In the genomic region with DNA sequence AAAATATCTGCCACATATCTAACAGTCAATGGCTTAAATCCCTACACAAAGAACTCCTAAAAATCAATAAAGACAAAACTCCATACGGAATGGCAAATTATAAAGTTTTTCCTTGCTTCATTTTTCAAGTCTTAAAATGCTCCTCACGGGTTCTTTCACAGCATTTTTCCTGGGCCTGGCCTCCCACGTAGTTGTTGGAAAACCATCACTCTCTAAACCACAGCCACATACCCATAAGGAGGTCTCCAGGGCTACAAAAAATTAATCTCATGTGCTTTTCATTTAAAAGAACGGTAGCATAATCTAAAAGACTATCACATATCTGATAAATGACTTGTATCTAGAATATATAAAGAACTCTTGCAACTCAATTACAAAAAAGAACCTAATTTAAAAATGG, we compare ENCODE assay signal across 24 cellular contexts. TPM values are rescaled to one million over a fixed set of nuclear protein-coding genes. Genes with fewer than 3 reads are reported as not detected.
DNase-seq lines count a peak whose midpoint lies in the region; ATAC-seq and FAIRE-seq lines count a peak whose summit lies in the region.
"Had no signal": no experiment of that assay in that cellular context is flagged by ENCODE, and none has a peak within 500 bp of the region (broad histone marks: within the 10 kb centered on the region; RNA-seq: fewer than 3 reads in every experiment).

No MANE protein-coding gene starts in this region.

- no peak for DNase-seq in activated naive CD4-positive, alpha-beta T cell treated with anti-CD3 and anti-CD28 coated beads for 36 hours
- DNase-seq in T-helper 17 cell, result no peak
- DNase-seq in mesenchymal stem cell, result no peak
- DNase-seq in stimulated activated naive CD8-positive, alpha-beta T cell treated with anti-CD3 and anti-CD28 coated beads, Interleukin-15, amount 100 ng/mL, for 72 hours, result no peak
- DNase-seq in HTR-8/SVneo (ENCODE audit: insufficient read length, low spot score), result no peak
- no peak for DNase-seq in activated CD4-positive, alpha-beta T cell treated with anti-CD3 and anti-CD28 coated beads, Interleukin-2, amount 50 U/mL, for 48 hours
- DNase-seq: activated gamma-delta T cell; DMS153; HCEC 1CT; head of caudate nucleus; immature natural killer cell; NCI-H146; NCI-H2171; NCI-H526 treated with DMSO at 0.1 percent for 48 hours; OCI-M1; pancreas; sigmoid colon; stimulated activated naive CD4-positive, alpha-beta T cell; T-helper 9 cell had no signal

- H3K4me1 ChIP-seq in mesenchymal stem cell (ENCODE audit: control insufficient read depth, insufficient read depth, low read depth, low read length), result peaks cover 1% of the 10 kb centered on the region

- peaks cover 1% of the 10 kb centered on the region for H3K36me3 Mint-ChIP-seq in activated naive CD4-positive, alpha-beta T cell treated with anti-CD3 and anti-CD28 coated beads, Interleukin-2, amount 50 U/mL, for 24 hours
- peaks cover 7% of the 10 kb centered on the region for H3K36me3 Mint-ChIP-seq in activated naive CD4-positive, alpha-beta T cell treated with anti-CD3 and anti-CD28 coated beads for 36 hours (ENCODE audit: low read depth)
- H3K36me3 Mint-ChIP-seq in T-helper 17 cell (ENCODE audit: low read depth), result no peaks in the 10 kb centered on the region
- H3K36me3 Mint-ChIP-seq: immature natural killer cell had no signal

- H3K4ac ChIP-seq in mesenchymal stem cell (ENCODE audit: low read depth in 1 of 2, low read length in 2 of 2), result no peak overlapping the region

- CTCF ChIA-PET in activated naive CD4-positive, alpha-beta T cell treated with anti-CD3 and anti-CD28 coated beads for 36 hours (lab: Charles Lee), result interaction anchor here (1.5 kb wide), 1 partner anchor 112 kb away, joined by 5 read pairs; no protein-coding TSS in a partner anchor

- ATAC-seq in T-helper 17 cell (no peak), HG03442 (IDR thresholded peaks at IDR 0.05; ENCODE audit: unreplicated experiment) (no peak)
- no peak for ATAC-seq in stimulated activated naive CD8-positive, alpha-beta T cell treated with anti-CD3 and anti-CD28 coated beads, Interleukin-15, amount 100 ng/mL, for 72 hours
- ATAC-seq: pancreas had no signal

- H3K27me3 ChIP-seq in mesenchymal stem cell (ENCODE audit: control insufficient read depth in 1 of 2, insufficient read depth in 1 of 2, low read length in 2 of 2), result no peaks in the 10 kb centered on the region
- H3K27me3 ChIP-seq: pancreas, sigmoid colon had no signal

- H2BK5ac ChIP-seq in mesenchymal stem cell (ENCODE audit: low read depth, low read length, poor library complexity, severe bottlenecking), result no peak overlapping the region

- no peak for FAIRE-seq in HTR-8/SVneo (lab: Jason Lieb, UNC)
- FAIRE-seq: pancreas had no signal

- no peaks in the 10 kb centered on the region for H3K9me3 Mint-ChIP-seq in activated naive CD4-positive, alpha-beta T cell treated with anti-CD3 and anti-CD28 coated beads, Interleukin-2, amount 50 U/mL, for 24 hours
- H3K9me3 Mint-ChIP-seq in activated naive CD4-positive, alpha-beta T cell treated with anti-CD3 and anti-CD28 coated beads for 36 hours, result no peaks in the 10 kb centered on the region
- no peaks in the 10 kb centered on the region for H3K9me3 Mint-ChIP-seq in stimulated activated naive CD8-positive, alpha-beta T cell treated with anti-CD3 and anti-CD28 coated beads, Interleukin-15, amount 100 ng/mL, for 72 hours
- H3K9me3 Mint-ChIP-seq: IgD-negative memory B cell, immature natural killer cell had no signal

- H3K4me3 ChIP-seq in mesenchymal stem cell (ENCODE audit: insufficient read depth in 1 of 2, low read depth in 1 of 2, low read length in 2 of 2), result no peak overlapping the region
- H3K4me3 ChIP-seq: pancreas, sigmoid colon had no signal

- H3K79me1 ChIP-seq in mesenchymal stem cell (replicated peaks; ENCODE audit: low read length, poor library complexity, severe bottlenecking), result peaks cover 9% of the 10 kb centered on the region

- H3K23ac ChIP-seq in mesenchymal stem cell (ENCODE audit: low read length in 2 of 2), result no peak overlapping the region

- H2BK120ac ChIP-seq in mesenchymal stem cell (ENCODE audit: low read depth, low read length), result no peak overlapping the region

- H2BK12ac ChIP-seq in mesenchymal stem cell (ENCODE audit: low read length in 2 of 2), result no peak overlapping the region

- peaks cover 0 to 3% of the 10 kb centered on the region in 2 experiments for H3K36me3 ChIP-seq in mesenchymal stem cell (ENCODE audit: control insufficient read depth in 1 of 2, insufficient read depth in 2 of 2, low read depth in 1 of 2, low read length in 2 of 2)
- H3K36me3 ChIP-seq: pancreas, sigmoid colon had no signal

- H3K27ac Mint-ChIP-seq in activated naive CD4-positive, alpha-beta T cell treated with anti-CD3 and anti-CD28 coated beads, Interleukin-2, amount 50 U/mL, for 24 hours, result no peak overlapping the region
- H3K27ac Mint-ChIP-seq in activated naive CD4-positive, alpha-beta T cell treated with anti-CD3 and anti-CD28 coated beads for 36 hours, result no peak overlapping the region
- peak overlapping the region; percentile 67 for H3K27ac Mint-ChIP-seq in T-helper 17 cell
- H3K27ac Mint-ChIP-seq in stimulated activated naive CD8-positive, alpha-beta T cell treated with anti-CD3 and anti-CD28 coated beads, Interleukin-15, amount 100 ng/mL, for 72 hours, result no peak overlapping the region

- no peak overlapping the region for H3K4me2 ChIP-seq in mesenchymal stem cell (ENCODE audit: low read length, poor library complexity, severe bottlenecking)

- peak overlapping the region; percentile 68 for H3K9ac ChIP-seq in mesenchymal stem cell (ENCODE audit: low read length)

- peak overlapping the region; percentile 93 for H3K4me3 Mint-ChIP-seq in activated naive CD4-positive, alpha-beta T cell treated with anti-CD3 and anti-CD28 coated beads, Interleukin-2, amount 50 U/mL, for 24 hours
- H3K4me3 Mint-ChIP-seq in activated naive CD4-positive, alpha-beta T cell treated with anti-CD3 and anti-CD28 coated beads for 36 hours, result no peak overlapping the region
- H3K4me3 Mint-ChIP-seq in T-helper 17 cell, result no peak overlapping the region
- peak overlapping the region; percentile 55 to 97 for H3K4me3 Mint-ChIP-seq in stimulated activated naive CD8-positive, alpha-beta T cell treated with anti-CD3 and anti-CD28 coated beads, Interleukin-15, amount 100 ng/mL, for 72 hours

- WGBS in mesenchymal stem cell, result 90% methylated on average over 3 of the region's 4 CpGs

- H3K27ac ChIP-seq in mesenchymal stem cell (ENCODE audit: low read length, poor library complexity, severe bottlenecking), result no peak overlapping the region
- H3K27ac ChIP-seq: C4-2B, HL-60, pancreas, sigmoid colon had no signal

- H3K9me3 ChIP-seq in T-helper 17 cell (ENCODE audit: control insufficient read depth, low read length, poor library complexity, severe bottlenecking) (no peaks in the 10 kb centered on the region), mesenchymal stem cell (ENCODE audit: control insufficient read depth, low read length) (no peaks in the 10 kb centered on the region)
- H3K9me3 ChIP-seq: pancreas, sigmoid colon had no signal

- no peak overlapping the region for H3K14ac ChIP-seq in mesenchymal stem cell (ENCODE audit: low read length in 2 of 2)

- no peak overlapping the region for H2AK5ac ChIP-seq in mesenchymal stem cell (ENCODE audit: low read length, severe bottlenecking)

- H4K91ac ChIP-seq in mesenchymal stem cell (ENCODE audit: low read length), result no peak overlapping the region

- H3K27me3 Mint-ChIP-seq in activated naive CD4-positive, alpha-beta T cell treated with anti-CD3 and anti-CD28 coated beads, Interleukin-2, amount 50 U/mL, for 24 hours, result no peaks in the 10 kb centered on the region
- H3K27me3 Mint-ChIP-seq in activated naive CD4-positive, alpha-beta T cell treated with anti-CD3 and anti-CD28 coated beads for 36 hours (ENCODE audit: low read depth), result no peaks in the 10 kb centered on the region
- H3K27me3 Mint-ChIP-seq in T-helper 17 cell, result no peaks in the 10 kb centered on the region
- H3K27me3 Mint-ChIP-seq in stimulated activated naive CD8-positive, alpha-beta T cell treated with anti-CD3 and anti-CD28 coated beads, Interleukin-15, amount 100 ng/mL, for 72 hours, result no peaks in the 10 kb centered on the region
- H3K27me3 Mint-ChIP-seq: IgD-negative memory B cell had no signal

- intact Hi-C loops in activated naive CD4-positive, alpha-beta T cell treated with anti-CD3 and anti-CD28 coated beads for 36 hours (cut with micrococcal nuclease), result loop anchor here (5.0 kb wide), 2 partner anchors 86 to 424 kb away; no protein-coding TSS in a partner anchor

- no peak overlapping the region for H2BK15ac ChIP-seq in mesenchymal stem cell (ENCODE audit: low read depth, poor library complexity, severe bottlenecking)

- H3K18ac ChIP-seq in mesenchymal stem cell (ENCODE audit: low read depth in 1 of 2, low read length in 2 of 2), result no peak overlapping the region

- H3K4me1 Mint-ChIP-seq in activated naive CD4-positive, alpha-beta T cell treated with anti-CD3 and anti-CD28 coated beads, Interleukin-2, amount 50 U/mL, for 24 hours, result peaks cover 53% of the 10 kb centered on the region
- H3K4me1 Mint-ChIP-seq in activated naive CD4-positive, alpha-beta T cell treated with anti-CD3 and anti-CD28 coated beads for 36 hours (ENCODE audit: low read depth), result peaks cover 39% of the 10 kb centered on the region
- H3K4me1 Mint-ChIP-seq in T-helper 17 cell, result peaks cover 37% of the 10 kb centered on the region
- H3K4me1 Mint-ChIP-seq in stimulated activated naive CD8-positive, alpha-beta T cell treated with anti-CD3 and anti-CD28 coated beads, Interleukin-15, amount 100 ng/mL, for 72 hours, result peaks cover 54% of the 10 kb centered on the region

- no peak overlapping the region for H4K8ac ChIP-seq in mesenchymal stem cell (ENCODE audit: low read length)

- no peak overlapping the region for H2AFZ ChIP-seq in mesenchymal stem cell (ENCODE audit: low read depth, low read length)

RNA-seq across cellular contexts. Expression of a gene that starts 2.9 kb away (rescaled TPM):
- total RNA-seq in activated naive CD4-positive, alpha-beta T cell treated with anti-CD3 and anti-CD28 coated beads for 36 hours, result 10 to 100 TPM; 85.9 to 87.2 TPM
- 10 to 100 TPM; 51.1 to 55.0 TPM for total RNA-seq in T-helper 17 cell
- polyA plus RNA-seq in mesenchymal stem cell (2013, experiment 1 of 2), result 53.6 TPM
- 55.1 TPM for polyA plus RNA-seq in mesenchymal stem cell (2013, experiment 2 of 2)

RNA-seq across cellular contexts. Expression of a gene that starts 32.0 kb away (rescaled TPM):
- 10 to 100 TPM; 26.6 to 28.9 TPM for total RNA-seq in activated naive CD4-positive, alpha-beta T cell treated with anti-CD3 and anti-CD28 coated beads for 36 hours
- total RNA-seq in T-helper 17 cell, result 10 to 100 TPM; 26.2 to 29.7 TPM
- 66.7 TPM for polyA plus RNA-seq in mesenchymal stem cell (2013, experiment 1 of 2)
- polyA plus RNA-seq in mesenchymal stem cell (2013, experiment 2 of 2), result 67.2 TPM

Comparison
In these comparisons a context has a peak if more than half of its experiments do, and no peak if none do; other contexts are left out.
1. H3K4me3 Mint-ChIP-seq: peak in activated naive CD4-positive, alpha-beta T cell treated with anti-CD3 and anti-CD28 coated beads, Interleukin-2, amount 50 U/mL, for 24 hours (single experiment) and stimulated activated naive CD8-positive, alpha-beta T cell treated with anti-CD3 and anti-CD28 coated beads, Interleukin-15, amount 100 ng/mL, for 72 hours (2 of 2); none in activated naive CD4-positive, alpha-beta T cell treated with anti-CD3 and anti-CD28 coated beads for 36 hours (single experiment) and T-helper 17 cell (single experiment).